1 cellular context compared by ENCODE assay signal in genomic region chr7:55567495-55568070, GRCh38.
TF ChIP-seq lines count a peak whose summit lies in the region.

No MANE protein-coding gene starts in this region.

TF ChIP-seq in GM23338, 12 proteins besides CTCF, POLR2A, EP300 and RAD21 (continued from another document):
- no peak for TF ChIP-seq ZNF462 (CRISPR knock-in tag; IDR thresholded peaks at IDR 0.05)
- no peak for TF ChIP-seq STAT1 (IDR thresholded peaks at IDR 0.05; ENCODE audit: unreplicated experiment)
- TF ChIP-seq EZH2phosphoT487 (IDR thresholded peaks at IDR 0.05; ENCODE audit: unreplicated experiment) = no peak
- TF ChIP-seq JUNB (IDR thresholded peaks at IDR 0.05; ENCODE audit: unreplicated experiment) = no peak
- TF ChIP-seq POLR2AphosphoS5 (IDR thresholded peaks at IDR 0.05; ENCODE audit: low read depth) = no peak
- TF ChIP-seq ETS1 (IDR thresholded peaks at IDR 0.05) = no peak
- no peak for TF ChIP-seq EZH2 (IDR thresholded peaks at IDR 0.05; ENCODE audit: low read depth, unreplicated experiment)
